ENCODE assay signal across 18 cellular contexts in the genomic region with DNA sequence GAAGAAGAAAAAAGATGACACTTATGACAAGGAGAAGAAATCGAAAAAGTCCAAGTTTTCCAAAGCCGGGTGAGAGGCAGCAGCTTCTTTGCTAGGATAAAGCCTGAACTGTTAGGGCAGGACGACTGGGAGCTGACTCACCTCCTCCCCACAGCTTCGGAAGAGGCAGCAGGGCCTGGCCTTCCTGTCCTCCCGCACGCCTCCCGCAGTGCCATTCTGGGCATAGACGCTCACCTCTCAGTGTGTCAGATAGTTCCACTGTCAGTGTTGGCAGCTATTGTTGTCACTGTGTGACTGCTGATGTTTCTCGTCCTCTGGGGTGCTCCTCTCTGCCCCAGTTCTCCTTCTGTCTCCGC. TPM values are rescaled to one million over a fixed set of nuclear protein-coding genes. Genes with fewer than 3 reads are reported as not detected.
DNase-seq lines count a peak whose midpoint lies in the region; ATAC-seq and TF ChIP-seq lines count a peak whose summit lies in the region.
"Had no signal": no experiment of that assay in that cellular context is flagged by ENCODE, and none has a peak within 500 bp of the region (broad histone marks: within the 10 kb centered on the region; RNA-seq: fewer than 3 reads in every experiment).

No MANE protein-coding gene starts in this region.

- H3K4me3 ChIP-seq in Panc1 (ENCODE audit: low read depth in 2 of 2, low read length in 2 of 2), result no peak overlapping the region
- H3K4me3 ChIP-seq: skin epidermis, upper lobe of left lung had no signal

- no peaks in the 10 kb centered on the region for H3K9me3 ChIP-seq in Panc1 (ENCODE audit: control insufficient read depth, insufficient read depth, low read depth, low read length)
- H3K9me3 ChIP-seq: upper lobe of left lung had no signal

- H3K36me3 ChIP-seq in Panc1 (ENCODE audit: control insufficient read depth, insufficient read depth, low read length), result peaks cover 38% of the 10 kb centered on the region

- H3K27ac ChIP-seq in Panc1 (ENCODE audit: low read length), result no peak overlapping the region

- no peaks in the 10 kb centered on the region for H3K9me3 Mint-ChIP-seq in chondrocyte (ENCODE audit: low read depth)
- no peaks in the 10 kb centered on the region for H3K9me3 Mint-ChIP-seq in stimulated activated memory B cell treated with anti-CD40 and anti-IgM and Interleukin-4, amounts not matched to agents 10 μg/mL and 1 μg/mL and 100 μg/mL, for 72 hours

- CTCF ChIA-PET in Panc1 (lab: Charles Lee), result no interaction called here

- DNase-seq in EL (peak; percentile 9), Panc1 (ENCODE audit: low read depth, low spot score) (no peak), chondrocyte (ENCODE audit: low spot score) (no peak), kidney tubule cell (ENCODE audit: low spot score) (peak; percentile 55), NOMO-1 (lab: John Stamatoyannopoulos, UW; ENCODE audit: unreplicated experiment in 2 of 2) (no peak)
- no peak for DNase-seq in stimulated activated CD4-positive, alpha-beta T cell treated with anti-CD3 and anti-CD28 coated beads, Interleukin-2, amount 100 ng/mL, for 24 hours
- DNase-seq: activated CD4-positive, alpha-beta T cell treated with anti-CD3 and anti-CD28 coated beads, Interleukin-2, amount 50 U/mL, for 48 hours; aorta; effector CD8-positive, alpha-beta T cell; H7; MV-4-11; NCI-H2107; occipital lobe; stimulated activated naive CD4-positive, alpha-beta T cell; upper lobe of left lung had no signal

- H3K36me3 Mint-ChIP-seq in chondrocyte (ENCODE audit: low read depth), result peaks cover 40% of the 10 kb centered on the region
- peaks cover 51% of the 10 kb centered on the region for H3K36me3 Mint-ChIP-seq in stimulated activated memory B cell treated with anti-CD40 and anti-IgM and Interleukin-4, amounts not matched to agents 10 μg/mL and 1 μg/mL and 100 μg/mL, for 72 hours

- ATAC-seq in Panc1 (peak; percentile 76), GM21515 (IDR thresholded peaks at IDR 0.05; ENCODE audit: unreplicated experiment) (no peak)
- no peak for ATAC-seq in stimulated activated memory B cell treated with anti-CD40 and anti-IgM and Interleukin-4, amounts not matched to agents 10 μg/mL and 1 μg/mL and 100 μg/mL, for 72 hours

- H3K4me1 Mint-ChIP-seq in chondrocyte (ENCODE audit: low read depth), result peaks cover 17% of the 10 kb centered on the region
- H3K4me1 Mint-ChIP-seq in stimulated activated memory B cell treated with anti-CD40 and anti-IgM and Interleukin-4, amounts not matched to agents 10 μg/mL and 1 μg/mL and 100 μg/mL, for 72 hours, result no peaks in the 10 kb centered on the region

- intact Hi-C loops in Panc1 (cut with micrococcal nuclease; ENCODE audit: unreplicated experiment), result no loop called here

- H3K4me3 Mint-ChIP-seq in chondrocyte (ENCODE audit: unreplicated experiment), result no peak overlapping the region
- no peak overlapping the region for H3K4me3 Mint-ChIP-seq in stimulated activated memory B cell treated with anti-CD40 and anti-IgM and Interleukin-4, amounts not matched to agents 10 μg/mL and 1 μg/mL and 100 μg/mL, for 72 hours

- in situ Hi-C loops in Panc1 (cut with HindIII; ENCODE audit: low pct_unique_long_range_greater_than_20kb, low sequenced_read_pairs), result loop anchor here (10.0 kb wide), 1 partner anchor 45 kb away; no protein-coding TSS in a partner anchor

- no peaks in the 10 kb centered on the region for H3K27me3 Mint-ChIP-seq in chondrocyte (ENCODE audit: low read depth)
- no peaks in the 10 kb centered on the region for H3K27me3 Mint-ChIP-seq in stimulated activated memory B cell treated with anti-CD40 and anti-IgM and Interleukin-4, amounts not matched to agents 10 μg/mL and 1 μg/mL and 100 μg/mL, for 72 hours

- no peaks in the 10 kb centered on the region for H3K27me3 ChIP-seq in Panc1 (ENCODE audit: control insufficient read depth, insufficient read depth, low read length)
- H3K27me3 ChIP-seq: upper lobe of left lung had no signal

- TF ChIP-seq CTCF in Panc1 (IDR thresholded peaks at IDR 0.05) (no peak), chondrocyte (IDR thresholded peaks at IDR 0.05) (no peak)

- no TSS peak for BruUV-seq in Panc1 (replicated peaks; lab: Mats Ljungman, UMichigan)

- POLR2A ChIA-PET in Panc1 (lab: Charles Lee), result no interaction called here

- H3K27ac Mint-ChIP-seq in chondrocyte (ENCODE audit: unreplicated experiment), result peak overlapping the region; percentile 49
- no peak overlapping the region for H3K27ac Mint-ChIP-seq in stimulated activated memory B cell treated with anti-CD40 and anti-IgM and Interleukin-4, amounts not matched to agents 10 μg/mL and 1 μg/mL and 100 μg/mL, for 72 hours

- no peaks in the 10 kb centered on the region; the same call in 1 of the 2 replicates for H3K4me1 ChIP-seq in Panc1 (ENCODE audit: control insufficient read depth, insufficient read depth, low read length)

RNA-seq across cellular contexts. Expression of gene UBN1, which starts 12.6 kb away (rescaled TPM):
- total RNA-seq in Panc1 (2021; ENCODE audit: unreplicated experiment), result 63.1 TPM
- 49.5 TPM for polyA plus RNA-seq in Panc1 (2012; ENCODE audit: insufficient read length)
- total RNA-seq in chondrocyte, result 38.3 to 43.3 TPM (median 40.1 TPM) in 3 replicates

RNA-seq across cellular contexts. Expression of gene GLYR1, which starts 12.8 kb away (rescaled TPM):
- total RNA-seq in Panc1 (2021; ENCODE audit: unreplicated experiment), result 111 TPM
- 79.6 TPM for polyA plus RNA-seq in Panc1 (2012; ENCODE audit: insufficient read length)
- total RNA-seq in chondrocyte, result 56.8 to 78.7 TPM (median 58.9 TPM) in 3 replicates

RNA-seq across cellular contexts. Expression of gene ROGDI, which starts 57.4 kb away (rescaled TPM):
- total RNA-seq in Panc1 (2021; ENCODE audit: unreplicated experiment) (31.9 TPM), chondrocyte (24.9 to 37.6 TPM (median 35.6 TPM) in 3 replicates)
- 68.5 TPM for polyA plus RNA-seq in Panc1 (2012; ENCODE audit: insufficient read length)

Comparison
In these comparisons a context has a peak if more than half of its experiments do, and no peak if none do; other contexts are left out.
1. DNase-seq: peak in EL (single experiment) and kidney tubule cell (single experiment); none in Panc1 (single experiment), chondrocyte (single experiment), stimulated activated CD4-positive, alpha-beta T cell treated with anti-CD3 and anti-CD28 coated beads, Interleukin-2, amount 100 ng/mL, for 24 hours (0 of 2) and NOMO-1 (0 of 2).